In the genomic region with DNA sequence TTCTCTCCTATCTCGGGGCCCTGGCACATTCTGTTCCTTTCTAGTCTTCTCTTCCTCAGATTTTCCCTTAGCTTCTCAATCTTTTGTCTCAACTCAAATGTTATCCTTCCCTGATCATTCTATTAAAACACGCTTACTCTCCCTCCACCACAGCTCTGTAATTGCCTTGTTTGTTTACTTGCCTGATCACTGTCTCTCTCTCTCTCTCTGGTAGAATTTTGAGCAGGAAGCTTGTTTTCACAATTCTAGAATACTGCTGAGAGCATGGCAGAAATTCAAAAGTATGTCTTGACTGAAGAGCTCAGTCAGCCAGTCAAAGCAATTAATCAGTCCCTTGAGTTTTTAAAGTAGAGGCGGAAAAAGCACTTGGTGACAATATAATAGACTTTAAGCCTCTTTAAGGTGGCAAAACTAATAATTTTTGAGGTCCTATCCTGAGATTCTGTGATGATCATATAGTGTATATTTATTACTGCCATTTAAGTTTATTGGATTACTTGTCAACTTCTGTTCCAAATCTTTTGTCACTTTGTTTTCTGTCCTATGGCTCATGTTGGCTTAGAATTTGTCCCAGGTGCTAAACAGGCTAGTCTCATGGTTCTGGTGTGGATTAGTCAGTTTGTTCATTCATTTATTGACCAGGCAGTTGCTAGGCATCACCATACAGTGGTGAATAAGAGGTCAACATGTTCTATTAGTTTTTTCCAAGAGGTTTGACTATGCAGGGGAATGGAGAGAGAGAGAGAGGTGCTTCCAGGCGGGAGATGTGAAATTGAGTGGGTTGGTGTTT, we compare ENCODE assay signal across 9 cellular contexts. TPM values are rescaled to one million over a fixed set of nuclear protein-coding genes. Genes with fewer than 3 reads are reported as not detected.
DNase-seq lines count a peak whose midpoint lies in the region; ATAC-seq, FAIRE-seq and TF ChIP-seq lines count a peak whose summit lies in the region.
"Had no signal": no experiment of that assay in that cellular context is flagged by ENCODE, and none has a peak within 500 bp of the region (broad histone marks: within the 10 kb centered on the region; RNA-seq: fewer than 3 reads in every experiment).

No MANE protein-coding gene starts in this region.

- no peaks in the 10 kb centered on the region for H3K27me3 ChIP-seq in astrocyte (ENCODE audit: insufficient read depth, low read length)

- H4K20me1 ChIP-seq in astrocyte (ENCODE audit: insufficient read depth, low read length) = peaks cover 60% of the 10 kb centered on the region

- peaks cover 17% of the 10 kb centered on the region for H3K4me1 ChIP-seq in astrocyte (ENCODE audit: insufficient read depth, low read length)

- no peak for ATAC-seq in stimulated activated naive CD8-positive, alpha-beta T cell treated with anti-CD3 and anti-CD28 coated beads, Interleukin-15, Interleukin-2, amounts not matched to agents 100 U/mL and 50 U/mL, for 24 hours
- ATAC-seq in HG02759 (IDR thresholded peaks at IDR 0.05; ENCODE audit: unreplicated experiment) = no peak

- H3K27ac Mint-ChIP-seq in stimulated activated naive CD8-positive, alpha-beta T cell treated with anti-CD3 and anti-CD28 coated beads, Interleukin-15, Interleukin-2, amounts not matched to agents 100 ng/mL and 50 ng/mL, for 24 hours = peak overlapping the region; percentile 70
- H3K27ac Mint-ChIP-seq in astrocyte (ENCODE audit: unreplicated experiment) (peak overlapping the region; percentile 50), type B pancreatic cell (peak overlapping the region; percentile 60)

- H3K9me3 Mint-ChIP-seq in stimulated activated naive CD8-positive, alpha-beta T cell treated with anti-CD3 and anti-CD28 coated beads, Interleukin-15, Interleukin-2, amounts not matched to agents 100 ng/mL and 50 ng/mL, for 24 hours = no peaks in the 10 kb centered on the region
- H3K9me3 Mint-ChIP-seq in astrocyte (ENCODE audit: unreplicated experiment) (no peaks in the 10 kb centered on the region), type B pancreatic cell (no peaks in the 10 kb centered on the region)

- peak overlapping the region; percentile 37 for H3K27ac ChIP-seq in astrocyte (ENCODE audit: low read depth, low read length)

- DNase-seq in stimulated activated naive CD8-positive, alpha-beta T cell treated with anti-CD3 and anti-CD28 coated beads, Interleukin-15, Interleukin-2, amounts not matched to agents 100 U/mL and 50 U/mL, for 24 hours = no peak
- DNase-seq in astrocyte (ENCODE audit: low read depth) (peak; percentile 35), kidney tubule cell (ENCODE audit: low spot score) (peak; percentile 66), type B pancreatic cell (ENCODE audit: extremely low spot score, unreplicated experiment) (no peak), NCI-H1930 (lab: John Stamatoyannopoulos, UW) (no peak), NCI-H2196 treated with DMSO at 0.1 percent for 48 hours (lab: John Stamatoyannopoulos, UW; ENCODE audit: unreplicated experiment) (no peak)
- DNase-seq: NCI-H2171 treated with DMSO at 0.1 percent for 48 hours had no signal

- H3K36me3 Mint-ChIP-seq in stimulated activated naive CD8-positive, alpha-beta T cell treated with anti-CD3 and anti-CD28 coated beads, Interleukin-15, Interleukin-2, amounts not matched to agents 100 ng/mL and 50 ng/mL, for 24 hours (ENCODE audit: low read depth) = peaks cover 41% of the 10 kb centered on the region
- H3K36me3 Mint-ChIP-seq in astrocyte (ENCODE audit: low read depth, unreplicated experiment) (peaks cover 4% of the 10 kb centered on the region), type B pancreatic cell (peaks cover 5% of the 10 kb centered on the region)

- H3K9ac ChIP-seq in astrocyte (ENCODE audit: low read length) = peak overlapping the region; percentile 100

- no peaks in the 10 kb centered on the region for H3K9me3 ChIP-seq in astrocyte (ENCODE audit: insufficient read depth, low read depth, low read length)

- H3K4me2 ChIP-seq in astrocyte (ENCODE audit: low read length) = peak overlapping the region; percentile 98

- no peak for TF ChIP-seq CTCF in astrocyte (IDR thresholded peaks at IDR 0.05; ENCODE audit: insufficient read depth, low read depth, low read length)
- TF ChIP-seq CTCF in type B pancreatic cell (conservative IDR thresholded peaks at IDR 0.05) = no peak

- H3K4me1 Mint-ChIP-seq in stimulated activated naive CD8-positive, alpha-beta T cell treated with anti-CD3 and anti-CD28 coated beads, Interleukin-15, Interleukin-2, amounts not matched to agents 100 ng/mL and 50 ng/mL, for 24 hours (ENCODE audit: low read depth) = peaks cover 42% of the 10 kb centered on the region
- H3K4me1 Mint-ChIP-seq in astrocyte (ENCODE audit: low read depth, unreplicated experiment) (peaks cover 26% of the 10 kb centered on the region), type B pancreatic cell (ENCODE audit: unreplicated experiment) (peaks cover 28% of the 10 kb centered on the region)

- H3K4me3 Mint-ChIP-seq in stimulated activated naive CD8-positive, alpha-beta T cell treated with anti-CD3 and anti-CD28 coated beads, Interleukin-15, Interleukin-2, amounts not matched to agents 100 ng/mL and 50 ng/mL, for 24 hours = peak overlapping the region; percentile 91
- peak overlapping the region; percentile 96 for H3K4me3 Mint-ChIP-seq in astrocyte (ENCODE audit: unreplicated experiment)
- peak overlapping the region; percentile 99 for H3K4me3 Mint-ChIP-seq in type B pancreatic cell

- H3K27me3 Mint-ChIP-seq in stimulated activated naive CD8-positive, alpha-beta T cell treated with anti-CD3 and anti-CD28 coated beads, Interleukin-15, Interleukin-2, amounts not matched to agents 100 ng/mL and 50 ng/mL, for 24 hours = peaks cover 3% of the 10 kb centered on the region
- H3K27me3 Mint-ChIP-seq in astrocyte (ENCODE audit: low read depth, unreplicated experiment) (peaks cover 4% of the 10 kb centered on the region), type B pancreatic cell (no peaks in the 10 kb centered on the region)

- H3K36me3 ChIP-seq in astrocyte (ENCODE audit: insufficient read depth, low read length) = peaks cover 27% of the 10 kb centered on the region

- H3K4me3 ChIP-seq in astrocyte (ENCODE audit: insufficient read depth, low read depth, low read length) = peak overlapping the region; percentile 95

- FAIRE-seq in astrocyte (lab: Jason Lieb, UNC) = no peak

- H2AFZ ChIP-seq in astrocyte (ENCODE audit: low read depth, low read length) = no peak overlapping the region

- H3K79me2 ChIP-seq in astrocyte (ENCODE audit: insufficient read depth, low read length) = peaks cover 75% of the 10 kb centered on the region

RNA-seq across cellular contexts. Expression of gene PSMD1, which starts 2.3 kb away (rescaled TPM):
- total RNA-seq in astrocyte = 149 and 151 TPM in 2 replicates
- total RNA-seq in type B pancreatic cell (ENCODE audit: low replicate concordance) = 85.5 and 91.6 TPM in 2 replicates

RNA-seq across cellular contexts. Expression of gene C2orf72, which starts 21.6 kb away (rescaled TPM):
- total RNA-seq in astrocyte (0.84 and 1.0 TPM in 2 replicates), type B pancreatic cell (ENCODE audit: low replicate concordance) (9.9 and 16.7 TPM in 2 replicates)

Comparison
In these comparisons a context has a peak if more than half of its experiments do, and no peak if none do; other contexts are left out.
1. DNase-seq: peak in astrocyte (single experiment) and kidney tubule cell (single experiment); none in stimulated activated naive CD8-positive, alpha-beta T cell treated with anti-CD3 and anti-CD28 coated beads, Interleukin-15, Interleukin-2, amounts not matched to agents 100 U/mL and 50 U/mL, for 24 hours (single experiment), type B pancreatic cell (single experiment), NCI-H1930 (0 of 2) and NCI-H2196 treated with DMSO at 0.1 percent for 48 hours (single experiment).
2. Peak in every context shown above with its lines, with median percentiles within 50 percentile points of each other: H3K27ac Mint-ChIP-seq and H3K4me3 Mint-ChIP-seq.